9 cellular contexts compared by ENCODE assay signal in genomic region chr5:170747851-170748250, GRCh38. TPM values are rescaled to one million over a fixed set of nuclear protein-coding genes. Genes with fewer than 3 reads are reported as not detected.
DNase-seq lines count a peak whose midpoint lies in the region; ATAC-seq, FAIRE-seq and TF ChIP-seq lines count a peak whose summit lies in the region.
"Had no signal": no experiment of that assay in that cellular context is flagged by ENCODE, and none has a peak within 500 bp of the region (broad histone marks: within the 10 kb centered on the region; RNA-seq: fewer than 3 reads in every experiment).

No MANE protein-coding gene starts in this region.

- H3K4me3 ChIP-seq in Caco-2 (ENCODE audit: low read depth, low read length) (no peak overlapping the region), dorsolateral prefrontal cortex (no peak overlapping the region), mesendoderm (ENCODE audit: low read length) (no peak overlapping the region), lower lobe of right lung (no peak overlapping the region)

- TF ChIP-seq CTCF in Caco-2 (IDR thresholded peaks at IDR 0.05; ENCODE audit: insufficient read depth in 1 of 2, low read depth in 1 of 2, low read length in 1 of 2, severe bottlenecking in 1 of 2, unreplicated experiment in 1 of 2) = peak; percentile 53 to 55
- TF ChIP-seq CTCF in dorsolateral prefrontal cortex (IDR thresholded peaks at IDR 0.05 in 54 of 56, conservative IDR thresholded peaks at IDR 0.05 in 2 of 56; ENCODE audit: low read depth in 1 of 56, partially characterized antibody in 56 of 56) = peak in 36 of 56 donors; percentile 8 to 46 (median 27)
- no peak for TF ChIP-seq CTCF in lower lobe of right lung (IDR thresholded peaks at IDR 0.05)

- H3K79me1 ChIP-seq in mesendoderm (ENCODE audit: low read length) = no peaks in the 10 kb centered on the region

- H2AK5ac ChIP-seq in mesendoderm (ENCODE audit: low read length) = no peak overlapping the region

- no peak for ATAC-seq in activated CD4-positive, alpha-beta T cell treated with anti-CD3 and anti-CD28 coated beads for 36 hours
- ATAC-seq in lower lobe of right lung = no peak

- no peak overlapping the region for H4K5ac ChIP-seq in mesendoderm (ENCODE audit: low read length)

- H3K79me2 ChIP-seq in mesendoderm (ENCODE audit: control insufficient read depth, insufficient read depth, low read length) = no peaks in the 10 kb centered on the region

- H3K9me3 ChIP-seq in Caco-2 (no peaks in the 10 kb centered on the region), lower lobe of right lung (no peaks in the 10 kb centered on the region)

- CTCF ChIA-PET in Caco-2 (lab: Charles Lee) = interaction anchor here (0.8 kb wide), 1 partner anchor 85 kb away, joined by 3 read pairs; no protein-coding TSS in a partner anchor
- CTCF ChIA-PET in activated CD4-positive, alpha-beta T cell treated with anti-CD3 and anti-CD28 coated beads for 36 hours (lab: Charles Lee) = interaction anchor here (0.7 kb wide), 1 partner anchor 334 kb away, joined by 3 read pairs; no protein-coding TSS in a partner anchor
- CTCF ChIA-PET in activated CD4-positive, alpha-beta T cell treated with anti-CD3 and anti-CD28 coated beads, Interleukin-2, amount 10 ng/mL, durations not matched to agents 7 days and 5 days (lab: Charles Lee) = no interaction called here

- POLR2A ChIA-PET in Caco-2 (lab: Charles Lee) = no interaction called here
- POLR2A ChIA-PET in activated CD4-positive, alpha-beta T cell treated with anti-CD3 and anti-CD28 coated beads for 36 hours (lab: Charles Lee) = no interaction called here
- POLR2A ChIA-PET in activated CD4-positive, alpha-beta T cell treated with anti-CD3 and anti-CD28 coated beads, Interleukin-2, amount 10 ng/mL, durations not matched to agents 7 days and 5 days (lab: Charles Lee) = no interaction called here

- H3K4me1 ChIP-seq in Caco-2 (peaks cover 41% of the 10 kb centered on the region), mesendoderm (ENCODE audit: control insufficient read depth, low read depth, low read length) (peaks cover 2% of the 10 kb centered on the region), lower lobe of right lung (peaks cover 29% of the 10 kb centered on the region)

- H3K27ac Mint-ChIP-seq in Caco-2 (ENCODE audit: unreplicated experiment) = peak overlapping the region; percentile 70
- no peak overlapping the region for H3K27ac Mint-ChIP-seq in activated CD4-positive, alpha-beta T cell treated with anti-CD3 and anti-CD28 coated beads for 36 hours
- no peak overlapping the region for H3K27ac Mint-ChIP-seq in activated CD4-positive, alpha-beta T cell treated with anti-CD3 and anti-CD28 coated beads, Interleukin-2, amount 10 ng/mL, durations not matched to agents 7 days and 5 days

- peaks cover 5% of the 10 kb centered on the region for H3K4me1 Mint-ChIP-seq in Caco-2 (ENCODE audit: low read depth, unreplicated experiment)
- peaks cover 2% of the 10 kb centered on the region for H3K4me1 Mint-ChIP-seq in activated CD4-positive, alpha-beta T cell treated with anti-CD3 and anti-CD28 coated beads for 36 hours
- H3K4me1 Mint-ChIP-seq in activated CD4-positive, alpha-beta T cell treated with anti-CD3 and anti-CD28 coated beads, Interleukin-2, amount 10 ng/mL, durations not matched to agents 7 days and 5 days = peaks cover 2% of the 10 kb centered on the region

- DNase-seq in Caco-2 (peak; percentile 57 to 58), M059J (ENCODE audit: low read depth) (peak; percentile 15), dorsolateral prefrontal cortex (no peak), mesendoderm (peak; percentile 77), lower lobe of right lung (no peak), urothelium cell line (ENCODE audit: low spot score) (no peak)
- no peak for DNase-seq in activated CD4-positive, alpha-beta T cell treated with anti-CD3 and anti-CD28 coated beads for 36 hours
- DNase-seq in activated CD4-positive, alpha-beta T cell treated with anti-CD3 and anti-CD28 coated beads, Interleukin-2, amount 10 ng/mL, durations not matched to agents 7 days and 5 days = no peak
- DNase-seq: NCI-H510A treated with DMSO at 0.1 percent for 48 hours had no signal

- intact Hi-C loops in Caco-2 (cut with micrococcal nuclease; ENCODE audit: unreplicated experiment) = loop anchor here (5.0 to 10.0 kb wide), 3 partner anchors 167 to 594 kb away; no protein-coding TSS in a partner anchor
- intact Hi-C loops in dorsolateral prefrontal cortex (cut with DNase I) = loop anchor here in 1 of 2 donors (5.0 to 10.0 kb wide), 2 partner anchors 44 to 597 kb away; no protein-coding TSS in a partner anchor
- intact Hi-C loops in activated CD4-positive, alpha-beta T cell treated with anti-CD3 and anti-CD28 coated beads for 36 hours (cut with DNase I, micrococcal nuclease) = loop anchor here (5.0 to 10.0 kb wide), 3 partner anchors 397 to 1294 kb away; no protein-coding TSS in a partner anchor
- intact Hi-C loops in lower lobe of right lung (cut with DNase I) = loop anchor here (5.0 kb wide), 1 partner anchor 44 kb away; no protein-coding TSS in a partner anchor

- peak overlapping the region; percentile 54 for H3K56ac ChIP-seq in mesendoderm (ENCODE audit: low read length)

- H3K4me3 Mint-ChIP-seq in Caco-2 (ENCODE audit: unreplicated experiment) = no peak overlapping the region
- no peak overlapping the region for H3K4me3 Mint-ChIP-seq in activated CD4-positive, alpha-beta T cell treated with anti-CD3 and anti-CD28 coated beads for 36 hours
- H3K4me3 Mint-ChIP-seq in activated CD4-positive, alpha-beta T cell treated with anti-CD3 and anti-CD28 coated beads, Interleukin-2, amount 10 ng/mL, durations not matched to agents 7 days and 5 days = no peak overlapping the region

- H2BK5ac ChIP-seq in mesendoderm (ENCODE audit: low read length) = peak overlapping the region; percentile 48

- peaks cover 6% of the 10 kb centered on the region for H3K27me3 Mint-ChIP-seq in Caco-2 (ENCODE audit: insufficient read depth, unreplicated experiment)
- H3K27me3 Mint-ChIP-seq in activated CD4-positive, alpha-beta T cell treated with anti-CD3 and anti-CD28 coated beads for 36 hours = peaks cover 38% of the 10 kb centered on the region
- H3K27me3 Mint-ChIP-seq in activated CD4-positive, alpha-beta T cell treated with anti-CD3 and anti-CD28 coated beads, Interleukin-2, amount 10 ng/mL, durations not matched to agents 7 days and 5 days = peaks cover 16% of the 10 kb centered on the region

- no peak overlapping the region for H3K4ac ChIP-seq in mesendoderm (ENCODE audit: low read depth, low read length)

- H4K8ac ChIP-seq in mesendoderm (ENCODE audit: low read depth, low read length) = no peak overlapping the region

- H3K4me2 ChIP-seq in mesendoderm (ENCODE audit: low read length) = no peak overlapping the region

- H3K36me3 ChIP-seq in Caco-2 (ENCODE audit: control insufficient read depth, insufficient read depth, low read length) (no peaks in the 10 kb centered on the region), mesendoderm (ENCODE audit: control insufficient read depth, insufficient read depth, low read length) (no peaks in the 10 kb centered on the region), lower lobe of right lung (no peaks in the 10 kb centered on the region)

- WGBS in mesendoderm (ENCODE audit: extremely low coverage, insufficient coverage, low lambda C conversion rate) = no CpG with 5 or more reads among the region's 10 CpGs

- no peaks in the 10 kb centered on the region for H3K9me3 Mint-ChIP-seq in Caco-2 (ENCODE audit: unreplicated experiment)
- no peaks in the 10 kb centered on the region for H3K9me3 Mint-ChIP-seq in activated CD4-positive, alpha-beta T cell treated with anti-CD3 and anti-CD28 coated beads for 36 hours (ENCODE audit: low read depth)
- H3K9me3 Mint-ChIP-seq in activated CD4-positive, alpha-beta T cell treated with anti-CD3 and anti-CD28 coated beads, Interleukin-2, amount 10 ng/mL, durations not matched to agents 7 days and 5 days = no peaks in the 10 kb centered on the region

- no peak overlapping the region for H3K27ac ChIP-seq in dorsolateral prefrontal cortex
- no peak overlapping the region for H3K27ac ChIP-seq in mesendoderm (ENCODE audit: low read depth, low read length)
- H3K27ac ChIP-seq in lower lobe of right lung = no peak overlapping the region

- H3K23ac ChIP-seq in mesendoderm (ENCODE audit: low read length) = no peak overlapping the region

- H2BK120ac ChIP-seq in mesendoderm (ENCODE audit: low read depth, low read length) = no peak overlapping the region

- H3K18ac ChIP-seq in mesendoderm (ENCODE audit: low read length) = no peak overlapping the region

- no peak overlapping the region for H2BK15ac ChIP-seq in mesendoderm (replicated peaks; ENCODE audit: low read depth)

- H3K27me3 ChIP-seq in Caco-2 (replicated peaks; ENCODE audit: control insufficient read depth, insufficient read depth, low read length) (no peaks in the 10 kb centered on the region), dorsolateral prefrontal cortex (peaks cover 0 to 50% (median 12%) of the 10 kb centered on the region in 45 donors), mesendoderm (ENCODE audit: insufficient read depth, low read length, poor library complexity) (no peaks in the 10 kb centered on the region), lower lobe of right lung (ENCODE audit: low read depth) (peaks cover 15% of the 10 kb centered on the region)

- H3K9ac ChIP-seq in mesendoderm (ENCODE audit: low read length) = no peak overlapping the region

- no peaks in the 10 kb centered on the region for H3K36me3 Mint-ChIP-seq in Caco-2 (ENCODE audit: insufficient read depth, unreplicated experiment)
- H3K36me3 Mint-ChIP-seq in activated CD4-positive, alpha-beta T cell treated with anti-CD3 and anti-CD28 coated beads for 36 hours (ENCODE audit: low read depth) = no peaks in the 10 kb centered on the region
- no peaks in the 10 kb centered on the region for H3K36me3 Mint-ChIP-seq in activated CD4-positive, alpha-beta T cell treated with anti-CD3 and anti-CD28 coated beads, Interleukin-2, amount 10 ng/mL, durations not matched to agents 7 days and 5 days (ENCODE audit: low read depth)

- BruUV-seq in Caco-2 (replicated peaks; lab: Mats Ljungman, UMichigan) = no TSS peak

- no peak for FAIRE-seq in urothelium cell line (lab: Jason Lieb, UNC)

RNA-seq across cellular contexts. Expression of gene GABRP, which starts 35.7 kb away (rescaled TPM):
- total RNA-seq in Caco-2 (2022) (4.8 and 8.8 TPM in 2 replicates), dorsolateral prefrontal cortex (1 to 10 TPM in 1 of 120 experiments, under 1 TPM in 3, not detected in 116; 0.19 to 1.1 (median 0.90) TPM), lower lobe of right lung (0.38 TPM)
- total RNA-seq in M059J (2014; rRNA removed; shearing (Covaris generic)) = not detected in 2 replicates
- polyA plus RNA-seq in mesendoderm (2013, experiment 1 of 2) = 1.4 TPM
- polyA plus RNA-seq in mesendoderm (2013, experiment 2 of 2) = 1.2 TPM
- not detected for total RNA-seq in activated CD4-positive, alpha-beta T cell treated with anti-CD3 and anti-CD28 coated beads for 36 hours
- not detected for total RNA-seq in activated CD4-positive, alpha-beta T cell treated with anti-CD3 and anti-CD28 coated beads, Interleukin-2, amount 10 ng/mL, durations not matched to agents 7 days and 5 days

Comparison
In these comparisons a context has a peak if more than half of its experiments do, and no peak if none do; other contexts are left out.
1. DNase-seq: peak in Caco-2 (2 of 2), M059J (single experiment) and mesendoderm (single experiment); none in dorsolateral prefrontal cortex (0 of 10), activated CD4-positive, alpha-beta T cell treated with anti-CD3 and anti-CD28 coated beads for 36 hours (single experiment), lower lobe of right lung (single experiment), activated CD4-positive, alpha-beta T cell treated with anti-CD3 and anti-CD28 coated beads, Interleukin-2, amount 10 ng/mL, durations not matched to agents 7 days and 5 days (single experiment) and urothelium cell line (single experiment).